6 cellular contexts compared by ENCODE assay signal in genomic region chr2:55053225-55053624, GRCh38. TPM values are rescaled to one million over a fixed set of nuclear protein-coding genes. Genes with fewer than 3 reads are reported as not detected.
DNase-seq lines count a peak whose midpoint lies in the region; ATAC-seq and TF ChIP-seq lines count a peak whose summit lies in the region.
"Not testable (repeated sequence)": the region's sequence is repeated elsewhere in the genome, so short reads cannot be mapped to it uniquely, and the experiment has no call there.

No MANE protein-coding gene starts in this region.

- not testable (repeated sequence) for H3K27me3 ChIP-seq in CD8-positive, alpha-beta T cell (ENCODE audit: insufficient read depth, low read length); KMS-11 (ENCODE audit: insufficient read depth, low read depth); RWPE2 (ENCODE audit: insufficient read depth, poor library complexity, severe bottlenecking); naive thymus-derived CD4-positive, alpha-beta T cell (ENCODE audit: control insufficient read depth in 2 of 2, insufficient read depth in 2 of 2, low read length in 2 of 2)

- H3K4me3 ChIP-seq in CD8-positive, alpha-beta T cell (ENCODE audit: low read depth, low read length); KMS-11 (IDR thresholded peaks at IDR 0.05; ENCODE audit: insufficient read depth, low read depth, low read length); RWPE2 (ENCODE audit: severe bottlenecking); naive thymus-derived CD4-positive, alpha-beta T cell (ENCODE audit: low read length): not testable (repeated sequence)

- H3K27ac Mint-ChIP-seq in CD8-positive, alpha-beta T cell, result peak overlapping the region; percentile 91
- H3K27ac Mint-ChIP-seq in activated B cell treated with CpG ODN at 0.5 μM for 24 hours, result peak overlapping the region; percentile 73
- H3K27ac Mint-ChIP-seq in activated naive CD8-positive, alpha-beta T cell treated with anti-CD3 and anti-CD28 coated beads, Interleukin-2, amount 10 ng/mL, durations not matched to agents 7 days and 5 days, result not testable (repeated sequence)
- H3K27ac Mint-ChIP-seq in naive thymus-derived CD4-positive, alpha-beta T cell, result peak overlapping the region in 8 of 9 donors; percentile 80 to 93 (median 90)

- POLR2A ChIA-PET in CD8-positive, alpha-beta T cell (lab: Charles Lee); activated naive CD8-positive, alpha-beta T cell treated with anti-CD3 and anti-CD28 coated beads, Interleukin-2, amount 10 ng/mL, durations not matched to agents 7 days and 5 days (lab: Charles Lee): not testable (repeated sequence)
- POLR2A ChIA-PET in activated B cell treated with CpG ODN at 0.5 μM for 24 hours (lab: Charles Lee), result interaction anchor here (0.7 to 1.7 kb wide), 2 partner anchors 170 to 172 kb away, joined by 4 read pairs; no protein-coding TSS in a partner anchor
- POLR2A ChIA-PET in naive thymus-derived CD4-positive, alpha-beta T cell (lab: Charles Lee), result interaction anchor here (0.7 to 1.0 kb wide), 2 partner anchors 67 to 78 kb away, joined by 3 to 4 read pairs; no protein-coding TSS in a partner anchor

- H3K27me3 Mint-ChIP-seq in CD8-positive, alpha-beta T cell (ENCODE audit: low read depth); activated B cell treated with CpG ODN at 0.5 μM for 24 hours; activated naive CD8-positive, alpha-beta T cell treated with anti-CD3 and anti-CD28 coated beads, Interleukin-2, amount 10 ng/mL, durations not matched to agents 7 days and 5 days; naive thymus-derived CD4-positive, alpha-beta T cell: not testable (repeated sequence)

- H3K4me1 ChIP-seq in CD8-positive, alpha-beta T cell (ENCODE audit: insufficient read depth, low read length), result peaks cover 43% of the 10 kb centered on the region
- H3K4me1 ChIP-seq in KMS-11 (ENCODE audit: low read depth, poor library complexity, severe bottlenecking), result peaks cover 63% of the 10 kb centered on the region
- H3K4me1 ChIP-seq in RWPE2 (ENCODE audit: insufficient read depth, poor library complexity, severe bottlenecking), result peaks cover 20% of the 10 kb centered on the region
- peaks cover 27 to 29% of the 10 kb centered on the region in 2 donors for H3K4me1 ChIP-seq in naive thymus-derived CD4-positive, alpha-beta T cell (ENCODE audit: control insufficient read depth in 2 of 2, insufficient read depth in 2 of 2, low read length in 2 of 2)

- peaks cover 46% of the 10 kb centered on the region for H3K4me1 Mint-ChIP-seq in CD8-positive, alpha-beta T cell (ENCODE audit: low read depth)
- peaks cover 53% of the 10 kb centered on the region for H3K4me1 Mint-ChIP-seq in activated B cell treated with CpG ODN at 0.5 μM for 24 hours
- H3K4me1 Mint-ChIP-seq in activated naive CD8-positive, alpha-beta T cell treated with anti-CD3 and anti-CD28 coated beads, Interleukin-2, amount 10 ng/mL, durations not matched to agents 7 days and 5 days, result peaks cover 21% of the 10 kb centered on the region
- H3K4me1 Mint-ChIP-seq in naive thymus-derived CD4-positive, alpha-beta T cell, result peaks cover 21 to 55% (median 42%) of the 10 kb centered on the region in 7 donors

- not testable (repeated sequence) for H3K27ac ChIP-seq in CD8-positive, alpha-beta T cell (ENCODE audit: low read depth, low read length)
- H3K27ac ChIP-seq in KMS-11 (peak overlapping the region; percentile 59; the same call in 1 of the 2 replicates), RWPE2 (ENCODE audit: poor library complexity, severe bottlenecking) (peak overlapping the region; percentile 99)
- peak overlapping the region; percentile 56 for H3K27ac ChIP-seq in naive thymus-derived CD4-positive, alpha-beta T cell (ENCODE audit: low read depth, low read length)

- H3K9ac ChIP-seq in KMS-11, result not testable (repeated sequence)

- H3K79me2 ChIP-seq in KMS-11 (ENCODE audit: insufficient read depth, low read depth), result peaks cover 13% of the 10 kb centered on the region

- H4K20me1 ChIP-seq in KMS-11 (ENCODE audit: insufficient read depth), result not testable (repeated sequence)

- not testable (repeated sequence) for H2AFZ ChIP-seq in KMS-11 (ENCODE audit: low read depth)

- H3K36me3 Mint-ChIP-seq in CD8-positive, alpha-beta T cell; activated naive CD8-positive, alpha-beta T cell treated with anti-CD3 and anti-CD28 coated beads, Interleukin-2, amount 10 ng/mL, durations not matched to agents 7 days and 5 days; naive thymus-derived CD4-positive, alpha-beta T cell: not testable (repeated sequence)
- peaks cover 12% of the 10 kb centered on the region for H3K36me3 Mint-ChIP-seq in activated B cell treated with CpG ODN at 0.5 μM for 24 hours (ENCODE audit: low read depth)

- peak overlapping the region; percentile 92 for H3K4me2 ChIP-seq in KMS-11

- TF ChIP-seq CTCF in CD8-positive, alpha-beta T cell (IDR thresholded peaks at IDR 0.05); KMS-11 (conservative IDR thresholded peaks at IDR 0.05; ENCODE audit: low read depth, low read length); RWPE2 (IDR thresholded peaks at IDR 0.05; ENCODE audit: poor library complexity, severe bottlenecking); activated B cell treated with CpG ODN at 0.5 μM for 24 hours (IDR thresholded peaks at IDR 0.05): not testable (repeated sequence)

- not testable (repeated sequence) for H3K36me3 ChIP-seq in CD8-positive, alpha-beta T cell (ENCODE audit: insufficient read depth, low read length); KMS-11 (ENCODE audit: insufficient read depth); RWPE2 (ENCODE audit: low read depth); naive thymus-derived CD4-positive, alpha-beta T cell (ENCODE audit: control insufficient read depth in 2 of 3, insufficient read depth in 3 of 3, low read length in 3 of 3)

- H3K9me3 ChIP-seq in CD8-positive, alpha-beta T cell (ENCODE audit: low read length); RWPE2 (ENCODE audit: severe bottlenecking); naive thymus-derived CD4-positive, alpha-beta T cell (ENCODE audit: control insufficient read depth in 2 of 3, low read length in 3 of 3): not testable (repeated sequence)

- not testable (repeated sequence) for H3K4me3 Mint-ChIP-seq in CD8-positive, alpha-beta T cell; activated B cell treated with CpG ODN at 0.5 μM for 24 hours
- H3K4me3 Mint-ChIP-seq in activated naive CD8-positive, alpha-beta T cell treated with anti-CD3 and anti-CD28 coated beads, Interleukin-2, amount 10 ng/mL, durations not matched to agents 7 days and 5 days, result peak overlapping the region; percentile 66
- H3K4me3 Mint-ChIP-seq in naive thymus-derived CD4-positive, alpha-beta T cell, result peak overlapping the region in 5 of 10 donors; percentile 12 to 79 (median 65)

- intact Hi-C loops in CD8-positive, alpha-beta T cell (cut with DNase I, micrococcal nuclease), result loop anchor here (5.0 to 10.0 kb wide), 9 partner anchors 79 to 1288 kb away; partner anchors contain the start of genes ACYP2 (in 1 of the 2), CCDC88A (in 1 of the 2), CFAP36 (in 1 of the 2) and CHAC2 (in 1 of the 2)
- intact Hi-C loops in activated B cell treated with CpG ODN at 0.5 μM for 24 hours (cut with micrococcal nuclease), result loop anchor here (5.0 to 10.0 kb wide), 4 partner anchors 99 to 481 kb away; partner anchors contain the start of gene CCDC88A
- intact Hi-C loops in naive thymus-derived CD4-positive, alpha-beta T cell (cut with micrococcal nuclease), result loop anchor here (5.0 to 10.0 kb wide), 8 partner anchors 44 to 1286 kb away; partner anchors contain the start of genes PNPT1 (in 2 of the 2), CHAC2 (in 1 of the 2) and PSME4 (in 1 of the 2)

- H3K9me3 Mint-ChIP-seq in CD8-positive, alpha-beta T cell; activated B cell treated with CpG ODN at 0.5 μM for 24 hours; activated naive CD8-positive, alpha-beta T cell treated with anti-CD3 and anti-CD28 coated beads, Interleukin-2, amount 10 ng/mL, durations not matched to agents 7 days and 5 days; naive thymus-derived CD4-positive, alpha-beta T cell: not testable (repeated sequence)

- not testable (repeated sequence) for ATAC-seq in CD8-positive, alpha-beta T cell; RWPE2 (ENCODE audit: low read depth); activated B cell treated with CpG ODN at 0.5 μM for 24 hours (ENCODE audit: low read depth); activated naive CD8-positive, alpha-beta T cell treated with anti-CD3 and anti-CD28 coated beads, Interleukin-2, amount 10 ng/mL, durations not matched to agents 7 days and 5 days (ENCODE audit: low read depth); naive thymus-derived CD4-positive, alpha-beta T cell

- CTCF ChIA-PET in CD8-positive, alpha-beta T cell (lab: Charles Lee), result interaction anchor here (1.1 kb wide), 1 partner anchor 115 kb away, joined by 4 read pairs; no protein-coding TSS in a partner anchor
- CTCF ChIA-PET in activated B cell treated with CpG ODN at 0.5 μM for 24 hours (lab: Charles Lee), result interaction anchor here (1.1 kb wide), 1 partner anchor 122 kb away, joined by 3 read pairs; no protein-coding TSS in a partner anchor
- CTCF ChIA-PET in naive thymus-derived CD4-positive, alpha-beta T cell (lab: Charles Lee), result interaction anchor here (1.0 to 1.4 kb wide), 3 partner anchors 115 to 123 kb away, joined by 3 to 4 read pairs (median 3); no protein-coding TSS in a partner anchor

- not testable (repeated sequence) for DNase-seq in CD8-positive, alpha-beta T cell; RWPE2 (ENCODE audit: low spot score); activated B cell treated with CpG ODN at 0.5 μM for 24 hours; activated naive CD8-positive, alpha-beta T cell treated with anti-CD3 and anti-CD28 coated beads, Interleukin-2, amount 10 ng/mL, durations not matched to agents 7 days and 5 days; naive thymus-derived CD4-positive, alpha-beta T cell

RNA-seq across cellular contexts. Expression of gene RTN4, which starts 3.0 kb away (rescaled TPM):
- total RNA-seq in CD8-positive, alpha-beta T cell, result 10 to 100 TPM; 79.7 to 81.7 TPM
- 60.5 and 60.6 TPM in 2 replicates for total RNA-seq in activated B cell treated with CpG ODN at 0.5 μM for 24 hours
- 10 to 100 TPM; 82.2 to 88.2 TPM for total RNA-seq in activated naive CD8-positive, alpha-beta T cell treated with anti-CD3 and anti-CD28 coated beads, Interleukin-2, amount 10 ng/mL, durations not matched to agents 7 days and 5 days
- total RNA-seq in naive thymus-derived CD4-positive, alpha-beta T cell, result 100 to 1,000 TPM in 1 of 5 experiments, 10 to 100 TPM in 4; 59.6 to 100 (median 65.1) TPM
- 100 to 1,000 TPM in 1 of 2 donors, 10 to 100 TPM in 1; 61.2 to 126 TPM for polyA plus RNA-seq in naive thymus-derived CD4-positive, alpha-beta T cell
